In genomic region chr1:153546371-153546770, GRCh38 we compare ENCODE assay signal across 10 cellular contexts. TPM values are rescaled to one million over a fixed set of nuclear protein-coding genes. Genes with fewer than 3 reads are reported as not detected.
DNase-seq lines count a peak whose midpoint lies in the region; ATAC-seq and TF ChIP-seq lines count a peak whose summit lies in the region.
"Had no signal": no experiment of that assay in that cellular context is flagged by ENCODE, and none has a peak within 500 bp of the region (broad histone marks: within the 10 kb centered on the region; RNA-seq: fewer than 3 reads in every experiment).

No MANE protein-coding gene starts in this region.

- H3K4me3 Mint-ChIP-seq in activated B cell treated with CpG ODN at 0.5 μM for 24 hours, result peak overlapping the region; percentile 95
- H3K4me3 Mint-ChIP-seq in WTC11, result no peak overlapping the region

- H3K27ac Mint-ChIP-seq in activated B cell treated with CpG ODN at 0.5 μM for 24 hours, result peak overlapping the region; percentile 97
- no peak overlapping the region for H3K27ac Mint-ChIP-seq in WTC11

- CTCF ChIA-PET in activated B cell treated with CpG ODN at 0.5 μM for 24 hours (lab: Charles Lee), result interaction anchor here (1.1 to 2.6 kb wide), 4 partner anchors 15 to 36 kb away, joined by 3 to 22 read pairs (median 6); no protein-coding TSS in a partner anchor
- CTCF ChIA-PET in WTC11 (lab: Charles Lee), result interaction anchor here (1.5 to 5.3 kb wide), 5 partner anchors 14 to 88 kb away, joined by 3 to 50 read pairs (median 20); partner anchors contain the start of genes CHTOP and S100A13
- CTCF ChIA-PET in OCI-LY7 (lab: Charles Lee; ENCODE audit: unreplicated experiment), result no interaction called here

- H3K36me3 ChIP-seq in hepatocyte (replicated peaks; ENCODE audit: insufficient read depth, low read depth) (no peaks in the 10 kb centered on the region), spleen (peaks cover 0 to 26% (median 0%) of the 10 kb centered on the region in 6 donors), OCI-LY7 (ENCODE audit: insufficient read depth, low read length) (no peaks in the 10 kb centered on the region)

- intact Hi-C loops in activated B cell treated with CpG ODN at 0.5 μM for 24 hours (cut with micrococcal nuclease) (no loop called here), spleen (cut with DNase I; ENCODE audit: low total_unique reads) (no loop called here), OCI-LY7 (cut with micrococcal nuclease; ENCODE audit: unreplicated experiment) (no loop called here)

- POLR2A ChIA-PET in activated B cell treated with CpG ODN at 0.5 μM for 24 hours (lab: Charles Lee), result interaction anchor here (1.5 to 5.0 kb wide), 6 partner anchors 8 to 88 kb away, joined by 3 to 101 read pairs (median 20); partner anchors contain the start of genes CHTOP, S100A2 and S100A6
- POLR2A ChIA-PET in WTC11 (lab: Charles Lee), result interaction anchor here (1.1 kb wide), 1 partner anchor 18 kb away, joined by 3 read pairs; no protein-coding TSS in a partner anchor
- POLR2A ChIA-PET in OCI-LY7 (lab: Charles Lee), result no interaction called here

- no peak for TF ChIP-seq POLR2A in spleen (IDR thresholded peaks at IDR 0.05)

- H3K4me2 ChIP-seq in hepatocyte (peak overlapping the region; percentile 63), OCI-LY7 (ENCODE audit: low read length) (no peak overlapping the region)

- H3K9me3 Mint-ChIP-seq in activated B cell treated with CpG ODN at 0.5 μM for 24 hours, result no peaks in the 10 kb centered on the region
- no peaks in the 10 kb centered on the region for H3K9me3 Mint-ChIP-seq in WTC11

- peaks cover 69% of the 10 kb centered on the region for H3K4me1 ChIP-seq in hepatocyte (ENCODE audit: insufficient read depth)
- peaks cover 24 to 100% (median 75%) of the 10 kb centered on the region in 6 donors for H3K4me1 ChIP-seq in spleen
- peaks cover 16% of the 10 kb centered on the region for H3K4me1 ChIP-seq in OCI-LY7 (ENCODE audit: insufficient read depth, low read length, poor library complexity, severe bottlenecking)

- H3K9me2 ChIP-seq in hepatocyte (replicated peaks; ENCODE audit: insufficient read depth) (no peaks in the 10 kb centered on the region), OCI-LY7 (ENCODE audit: insufficient read depth, low read length) (no peaks in the 10 kb centered on the region)

- H3K79me2 ChIP-seq in hepatocyte, result peaks cover 9% of the 10 kb centered on the region
- no peaks in the 10 kb centered on the region for H3K79me2 ChIP-seq in OCI-LY7 (ENCODE audit: insufficient read depth, low read depth, low read length)

- H3K4me1 Mint-ChIP-seq in activated B cell treated with CpG ODN at 0.5 μM for 24 hours (peaks cover 47% of the 10 kb centered on the region), WTC11 (peaks cover 69% of the 10 kb centered on the region)

- peak overlapping the region; percentile 97 for H3K27ac ChIP-seq in hepatocyte
- peak overlapping the region; percentile 74 to 93 (median 84) for H3K27ac ChIP-seq in spleen
- H3K27ac ChIP-seq in OCI-LY7 (ENCODE audit: low read depth, low read length, poor library complexity, severe bottlenecking), result no peak overlapping the region

- WGBS in hepatocyte (ENCODE audit: low lambda C conversion rate, missing lambda C conversion rate), result 92% methylated on average over 8 of the region's 8 CpGs
- 90 to 96% (median 91%) methylated on average over 8 of the region's 8 CpGs for WGBS in spleen, 5 donors

- no peak for TF ChIP-seq CTCF in HFF-Myc (IDR thresholded peaks at IDR 0.05; ENCODE audit: low read depth, low read length, missing control alignments)
- TF ChIP-seq CTCF in activated B cell treated with CpG ODN at 0.5 μM for 24 hours (IDR thresholded peaks at IDR 0.05), result no peak
- no peak for TF ChIP-seq CTCF in hepatocyte (IDR thresholded peaks at IDR 0.05; ENCODE audit: poor library complexity)
- TF ChIP-seq CTCF in spleen (IDR thresholded peaks at IDR 0.05 in 8 of 11, conservative IDR thresholded peaks at IDR 0.05 in 3 of 11), result no peak
- no peak for TF ChIP-seq CTCF in WTC11 (IDR thresholded peaks at IDR 0.05)
- TF ChIP-seq CTCF in OCI-LY7 (conservative IDR thresholded peaks at IDR 0.05; ENCODE audit: low read length), result no peak

- H3K4me3 ChIP-seq in HFF-Myc (replicated peaks; ENCODE audit: low read depth, low read length), result peak overlapping the region; percentile 75
- no peak overlapping the region for H3K4me3 ChIP-seq in hepatocyte
- H3K4me3 ChIP-seq in spleen, result peak overlapping the region in 2 of 8 donors; percentile 60 to 76
- no peak overlapping the region for H3K4me3 ChIP-seq in OCI-LY7 (ENCODE audit: low read depth, low read length, poor library complexity, severe bottlenecking)

- BruUV-seq in OCI-LY7 (replicated peaks; lab: Mats Ljungman, UMichigan), result no TSS peak

- H2AFZ ChIP-seq in hepatocyte, result no peak overlapping the region
- no peak overlapping the region for H2AFZ ChIP-seq in OCI-LY7 (ENCODE audit: low read length)

- DNase-seq in HFF-Myc (ENCODE audit: extremely low read depth, low read depth), result no peak
- no peak for DNase-seq in activated B cell treated with CpG ODN at 0.5 μM for 24 hours
- DNase-seq in hepatocyte (ENCODE audit: low spot score), result no peak
- DNase-seq in spleen, result peak; percentile 67
- no peak for DNase-seq in SW 1271 (lab: John Stamatoyannopoulos, UW)
- DNase-seq in WTC11 (ENCODE audit: low spot score), result no peak
- no peak for DNase-seq in OCI-LY7 (ENCODE audit: low spot score)
- DNase-seq: hippocampal formation had no signal

- no peaks in the 10 kb centered on the region for H3K9me3 ChIP-seq in hepatocyte (ENCODE audit: low read depth)
- no peaks in the 10 kb centered on the region for H3K9me3 ChIP-seq in spleen
- no peaks in the 10 kb centered on the region for H3K9me3 ChIP-seq in OCI-LY7 (ENCODE audit: low read length)

- H3K27me3 ChIP-seq in hepatocyte (no peaks in the 10 kb centered on the region), spleen (replicated peaks in 1 of 7) (no peaks in the 10 kb centered on the region)

- H3K36me3 Mint-ChIP-seq in activated B cell treated with CpG ODN at 0.5 μM for 24 hours (ENCODE audit: low read depth), result peaks cover 24% of the 10 kb centered on the region
- no peaks in the 10 kb centered on the region; the same call in 1 of the 2 replicates for H3K36me3 Mint-ChIP-seq in WTC11

- H3K27me3 Mint-ChIP-seq in activated B cell treated with CpG ODN at 0.5 μM for 24 hours (peaks cover 5% of the 10 kb centered on the region), WTC11 (ENCODE audit: low read depth) (no peaks in the 10 kb centered on the region; the same call in 1 of the 2 replicates)

- ATAC-seq in activated B cell treated with CpG ODN at 0.5 μM for 24 hours (ENCODE audit: low read depth), result no peak
- no peak for ATAC-seq in HG02588 (IDR thresholded peaks at IDR 0.05; ENCODE audit: unreplicated experiment)
- ATAC-seq in WTC11, result no peak

- no peaks in the 10 kb centered on the region for H4K20me1 ChIP-seq in hepatocyte (ENCODE audit: insufficient read depth, poor library complexity, severe bottlenecking)
- no peaks in the 10 kb centered on the region for H4K20me1 ChIP-seq in OCI-LY7 (ENCODE audit: insufficient read depth, low read length)

TF ChIP-seq in WTC11, 78 proteins besides CTCF, POLR2A, EP300 and RAD21 (continues in another document):
- no peak for TF ChIP-seq ZNF512 (CRISPR knock-in tag; IDR thresholded peaks at IDR 0.05; ENCODE audit: borderline replicate concordance)

RNA-seq across cellular contexts. Expression of gene S100A4, which starts 0.8 kb away (rescaled TPM):
- total RNA-seq in activated B cell treated with CpG ODN at 0.5 μM for 24 hours, result 315 and 398 TPM in 2 replicates
- total RNA-seq in hepatocyte, result 64.1 and 101 TPM in 2 replicates
- polyA plus RNA-seq in hepatocyte, result 116 and 187 TPM in 2 replicates
- 100 to 1,000 TPM; 161 to 521 (median 309) TPM for total RNA-seq in spleen
- polyA plus RNA-seq in spleen, result 100 to 1,000 TPM; 309 to 755 (median 572) TPM
- total RNA-seq in WTC11 (2021), result 22.7 to 32.0 TPM (median 31.7 TPM) in 3 replicates
- 1.6 and 3.6 TPM in 2 replicates for total RNA-seq in OCI-LY7 (2014; rRNA removed; shearing (Covaris generic))
- total RNA-seq in OCI-LY7 (2022), result 0.53 and 1.9 TPM in 2 replicates

RNA-seq across cellular contexts. Expression of gene S100A3, which starts 2.7 kb away (rescaled TPM):
- total RNA-seq in activated B cell treated with CpG ODN at 0.5 μM for 24 hours (not detected in 2 replicates), hepatocyte (2.6 and 2.7 TPM in 2 replicates), spleen (1 to 10 TPM in 2 of 7 donors, under 1 TPM in 1, not detected in 4; 0.44 to 1.3 (median 1.0) TPM), WTC11 (2021) (0.33 TPM in 1 of 3 replicates, not detected in the others), OCI-LY7 (2022) (not detected in 2 replicates)
- polyA plus RNA-seq in hepatocyte (1.9 and 6.1 TPM in 2 replicates), spleen (1 to 10 TPM; 1.1 to 2.6 (median 2.2) TPM)
- total RNA-seq in OCI-LY7 (2014; rRNA removed; shearing (Covaris generic)), result not detected in 2 replicates

RNA-seq across cellular contexts. Expression of gene S100A5, which starts 5.6 kb away (rescaled TPM):
- total RNA-seq in activated B cell treated with CpG ODN at 0.5 μM for 24 hours (0.51 TPM in 1 of 2 replicates, not detected in the other), hepatocyte (not detected in 2 replicates), spleen (1 to 10 TPM in 1 of 7 donors, not detected in 6; 2.8 TPM), WTC11 (2021) (not detected in 3 replicates), OCI-LY7 (2022) (not detected in 2 replicates)
- polyA plus RNA-seq in hepatocyte (0.54 and 1.0 TPM in 2 replicates), spleen (under 1 TPM in 2 of 3 donors, not detected in 1; 0.32 to 0.46 TPM)
- not detected in 2 replicates for total RNA-seq in OCI-LY7 (2014; rRNA removed; shearing (Covaris generic))
- total RNA-seq: osteoblast had no signal

RNA-seq across cellular contexts. Expression of gene S100A6, which starts 10.6 kb away (rescaled TPM):
- total RNA-seq in activated B cell treated with CpG ODN at 0.5 μM for 24 hours, result 166 and 186 TPM in 2 replicates
- 140 and 173 TPM in 2 replicates for total RNA-seq in hepatocyte
- polyA plus RNA-seq in hepatocyte, result 657 and 701 TPM in 2 replicates
- 100 to 1,000 TPM; 121 to 403 (median 193) TPM for total RNA-seq in spleen
- 100 to 1,000 TPM; 578 to 779 (median 653) TPM for polyA plus RNA-seq in spleen
- total RNA-seq in WTC11 (2021), result 19.2 to 32.0 TPM (median 30.8 TPM) in 3 replicates
- not detected in 2 replicates for total RNA-seq in OCI-LY7 (2014; rRNA removed; shearing (Covaris generic))
- total RNA-seq in OCI-LY7 (2022), result not detected in 2 replicates

RNA-seq across cellular contexts. Expression of gene S100A2, which starts 19.3 kb away (rescaled TPM):
- total RNA-seq in activated B cell treated with CpG ODN at 0.5 μM for 24 hours (2.0 and 4.4 TPM in 2 replicates), hepatocyte (1.7 and 4.2 TPM in 2 replicates), spleen (under 1 TPM in 2 of 7 donors, not detected in 5; 0.60 to 0.97 TPM), WTC11 (2021) (0.74 to 1.6 TPM (median 0.80 TPM) in 3 replicates), OCI-LY7 (2022) (1.4 TPM in 1 of 2 replicates, not detected in the other)
- polyA plus RNA-seq in hepatocyte (6.9 and 10.3 TPM in 2 replicates), spleen (1 to 10 TPM in 2 of 3 donors, under 1 TPM in 1; 0.61 to 5.2 (median 2.8) TPM)
- total RNA-seq in OCI-LY7 (2014; rRNA removed; shearing (Covaris generic)), result not detected in 2 replicates
